Comparison of ENCODE assay signal across 9 cellular contexts in genomic region chr20:57498425-57499400, GRCh38. TPM values are rescaled to one million over a fixed set of nuclear protein-coding genes. Genes with fewer than 3 reads are reported as not detected.
A peak's percentile ranks its signal among the peaks of the same experiment; 100 is the strongest.
DNase-seq lines count a peak whose midpoint lies in the region; FAIRE-seq and TF ChIP-seq lines count a peak whose summit lies in the region.
"Had no signal": no experiment of that assay in that cellular context is flagged by ENCODE, and none has a peak within 500 bp of the region (broad histone marks: within the 10 kb centered on the region; RNA-seq: fewer than 3 reads in every experiment).

No MANE protein-coding gene starts in this region.

- H3K36me3 Mint-ChIP-seq in activated CD4-positive, alpha-beta memory T cell treated with anti-CD3 and anti-CD28 coated beads for 36 hours, result no peaks in the 10 kb centered on the region
- no peaks in the 10 kb centered on the region for H3K36me3 Mint-ChIP-seq in type B pancreatic cell

- no peak overlapping the region for H3K27ac ChIP-seq in uterus
- no peak overlapping the region for H3K27ac ChIP-seq in tibial artery
- H3K27ac ChIP-seq: thoracic aorta had no signal

- TF ChIP-seq POLR2A in GM12891 (IDR thresholded peaks at IDR 0.05; ENCODE audit: low read depth, low read length) (no peak), uterus (IDR thresholded peaks at IDR 0.05) (no peak)

- no peak overlapping the region for H3K27ac Mint-ChIP-seq in activated CD4-positive, alpha-beta memory T cell treated with anti-CD3 and anti-CD28 coated beads for 36 hours
- no peak overlapping the region for H3K27ac Mint-ChIP-seq in type B pancreatic cell

- DNase-seq in BE2C (peak; percentile 59), GM12891 (ENCODE audit: insufficient read length, low spot score) (no peak), NCI-H2029 (lab: John Stamatoyannopoulos, UW) (peak; percentile 46), islet precursor cell (peak; percentile 78), type B pancreatic cell (ENCODE audit: extremely low spot score, unreplicated experiment) (no peak), uterus (no peak), tibial artery (no peak)
- peak; percentile 63 for DNase-seq in activated CD4-positive, alpha-beta memory T cell treated with anti-CD3 and anti-CD28 coated beads for 36 hours

- no peaks in the 10 kb centered on the region for H3K9me3 Mint-ChIP-seq in activated CD4-positive, alpha-beta memory T cell treated with anti-CD3 and anti-CD28 coated beads for 36 hours
- no peaks in the 10 kb centered on the region for H3K9me3 Mint-ChIP-seq in type B pancreatic cell

- CTCF ChIA-PET in activated CD4-positive, alpha-beta memory T cell treated with anti-CD3 and anti-CD28 coated beads for 36 hours (lab: Charles Lee), result interaction anchor here (0.6 to 2.9 kb wide), 26 partner anchors 10 to 882 kb away, joined by 3 to 21 read pairs (median 3); partner anchors contain the start of gene ZBP1

- TF ChIP-seq CTCF in BE2C (IDR thresholded peaks at IDR 0.05; ENCODE audit: low read depth, low read length), result peak; percentile 68
- TF ChIP-seq CTCF in type B pancreatic cell (conservative IDR thresholded peaks at IDR 0.05), result peak; percentile 58
- TF ChIP-seq CTCF in uterus (IDR thresholded peaks at IDR 0.05), result no peak
- TF ChIP-seq CTCF in tibial artery (IDR thresholded peaks at IDR 0.05), result no peak

- POLR2A ChIA-PET in activated CD4-positive, alpha-beta memory T cell treated with anti-CD3 and anti-CD28 coated beads for 36 hours (lab: Charles Lee), result no interaction called here

- H3K4me3 Mint-ChIP-seq in activated CD4-positive, alpha-beta memory T cell treated with anti-CD3 and anti-CD28 coated beads for 36 hours, result no peak overlapping the region
- no peak overlapping the region for H3K4me3 Mint-ChIP-seq in type B pancreatic cell

- H3K9me3 ChIP-seq in BE2C (no peaks in the 10 kb centered on the region), uterus (no peaks in the 10 kb centered on the region), tibial artery (no peaks in the 10 kb centered on the region)
- H3K9me3 ChIP-seq: thoracic aorta had no signal

- H3K4me1 ChIP-seq in BE2C, result no peaks in the 10 kb centered on the region
- H3K4me1 ChIP-seq in uterus, result no peaks in the 10 kb centered on the region
- peaks cover 0 to 13% (median 8%) of the 10 kb centered on the region in 4 donors for H3K4me1 ChIP-seq in tibial artery

- H3K27me3 ChIP-seq in BE2C (no peaks in the 10 kb centered on the region), uterus (no peaks in the 10 kb centered on the region), tibial artery (peaks cover 0 to 14% of the 10 kb centered on the region in 2 donors)

- H3K4me1 Mint-ChIP-seq in activated CD4-positive, alpha-beta memory T cell treated with anti-CD3 and anti-CD28 coated beads for 36 hours (ENCODE audit: low read depth), result peaks cover 10% of the 10 kb centered on the region
- H3K4me1 Mint-ChIP-seq in type B pancreatic cell (ENCODE audit: unreplicated experiment), result peaks cover 27% of the 10 kb centered on the region

- H3K4me3 ChIP-seq in BE2C (ENCODE audit: low read depth, low read length) (no peak overlapping the region), uterus (no peak overlapping the region), tibial artery (no peak overlapping the region)
- H3K4me3 ChIP-seq: thoracic aorta had no signal

- intact Hi-C loops in activated CD4-positive, alpha-beta memory T cell treated with anti-CD3 and anti-CD28 coated beads for 36 hours (cut with micrococcal nuclease), result loop anchor here (2.0 to 5.0 kb wide), 2 partner anchors 98 to 406 kb away; no protein-coding TSS in a partner anchor
- intact Hi-C loops in uterus (cut with DNase I; ENCODE audit: low total_unique reads), result loop anchor here (5.0 kb wide), 1 partner anchor 116 kb away; no protein-coding TSS in a partner anchor
- intact Hi-C loops in tibial artery (cut with DNase I; ENCODE audit: low total_unique reads), result no loop called here

- H3K36me3 ChIP-seq in BE2C (no peaks in the 10 kb centered on the region), uterus (no peaks in the 10 kb centered on the region), tibial artery (no peaks in the 10 kb centered on the region)
- H3K36me3 ChIP-seq: thoracic aorta had no signal

- H3K27me3 Mint-ChIP-seq in activated CD4-positive, alpha-beta memory T cell treated with anti-CD3 and anti-CD28 coated beads for 36 hours, result peaks cover 26% of the 10 kb centered on the region
- H3K27me3 Mint-ChIP-seq in type B pancreatic cell, result peaks cover 31% of the 10 kb centered on the region

- no peak for FAIRE-seq in GM12891 (lab: Jason Lieb, UNC)

TF ChIP-seq in GM12891, 5 proteins besides CTCF, POLR2A, EP300 and RAD21:
- no peak for TF ChIP-seq POLR2AphosphoS5 (IDR thresholded peaks at IDR 0.05; ENCODE audit: low read depth, low read length)
- no peak for TF ChIP-seq PAX5 (IDR thresholded peaks at IDR 0.05; ENCODE audit: insufficient read depth, low read length, severe bottlenecking)
- no peak for TF ChIP-seq POU2F2 (IDR thresholded peaks at IDR 0.05; ENCODE audit: low read depth, low read length)
- peak; percentile 88 for TF ChIP-seq SPI1 (IDR thresholded peaks at IDR 0.05; ENCODE audit: low read depth, low read length)
- no peak for TF ChIP-seq TAF1 (IDR thresholded peaks at IDR 0.05; ENCODE audit: low read depth, low read length)

RNA-seq across cellular contexts. Expression of gene CTCFL, which starts 26.2 kb away (rescaled TPM):
- polyA plus RNA-seq in BE2C (2012; ENCODE audit: insufficient read depth, insufficient read length, low read depth), result not detected
- 0.12 TPM for polyA plus RNA-seq in GM12891 (2012; ENCODE audit: low read depth, missing spikeins)
- total RNA-seq in activated CD4-positive, alpha-beta memory T cell treated with anti-CD3 and anti-CD28 coated beads for 36 hours, result not detected
- total RNA-seq in type B pancreatic cell (ENCODE audit: low replicate concordance) (0.07 TPM in 2 replicates), uterus (under 1 TPM in 1 of 4 donors, not detected in 3; 0.07 TPM)
- total RNA-seq: thoracic aorta had no signal

Comparison
In these comparisons a context has a peak if more than half of its experiments do, and no peak if none do; other contexts are left out.
1. DNase-seq: peak in BE2C (single experiment), NCI-H2029 (single experiment), activated CD4-positive, alpha-beta memory T cell treated with anti-CD3 and anti-CD28 coated beads for 36 hours (single experiment) and islet precursor cell (single experiment); none in GM12891 (single experiment), type B pancreatic cell (single experiment), uterus (0 of 2) and tibial artery (0 of 2).
2. CTCF ChIP-seq: peak in BE2C (single experiment) and type B pancreatic cell (single experiment); none in uterus (0 of 4) and tibial artery (0 of 2).